In genomic region chr3:180624714-180625113, GRCh38 we compare ENCODE assay signal across 14 cellular contexts. TPM values are rescaled to one million over a fixed set of nuclear protein-coding genes. Genes with fewer than 3 reads are reported as not detected.
DNase-seq lines count a peak whose midpoint lies in the region; ATAC-seq and TF ChIP-seq lines count a peak whose summit lies in the region.
"Had no signal": no experiment of that assay in that cellular context is flagged by ENCODE, and none has a peak within 500 bp of the region (broad histone marks: within the 10 kb centered on the region; RNA-seq: fewer than 3 reads in every experiment).

No MANE protein-coding gene starts in this region.

- H3K4me3 ChIP-seq in OCI-LY7 (ENCODE audit: low read depth, low read length, poor library complexity, severe bottlenecking): no peak overlapping the region
- no peak overlapping the region for H3K4me3 ChIP-seq in PC-9
- H3K4me3 ChIP-seq: esophagus squamous epithelium had no signal

- H3K4me1 Mint-ChIP-seq in activated T-helper 17 cell treated with anti-CD3 and anti-CD28 coated beads, Interleukin-2, amount 50 U/mL, for 72 hours: peaks cover 20% of the 10 kb centered on the region

- H3K27ac ChIP-seq in OCI-LY7 (ENCODE audit: low read depth, low read length, poor library complexity, severe bottlenecking): no peak overlapping the region
- H3K27ac ChIP-seq in PC-9: no peak overlapping the region
- H3K27ac ChIP-seq: esophagus squamous epithelium had no signal

- no peaks in the 10 kb centered on the region for H3K9me3 Mint-ChIP-seq in activated T-helper 17 cell treated with anti-CD3 and anti-CD28 coated beads, Interleukin-2, amount 50 U/mL, for 72 hours

- H3K9me3 ChIP-seq in OCI-LY7 (ENCODE audit: low read length) (no peaks in the 10 kb centered on the region), PC-9 (ENCODE audit: insufficient read depth, low read depth) (no peaks in the 10 kb centered on the region)
- H3K9me3 ChIP-seq: esophagus squamous epithelium had no signal

- H3K36me3 Mint-ChIP-seq in activated T-helper 17 cell treated with anti-CD3 and anti-CD28 coated beads, Interleukin-2, amount 50 U/mL, for 72 hours (ENCODE audit: low read depth): peaks cover 28% of the 10 kb centered on the region

- H3K36me3 ChIP-seq in OCI-LY7 (ENCODE audit: insufficient read depth, low read length) (peaks cover 28% of the 10 kb centered on the region), PC-9 (ENCODE audit: low read depth) (no peaks in the 10 kb centered on the region)

- DNase-seq in OCI-LY7 (ENCODE audit: low spot score) (no peak), NCI-H82 (lab: John Stamatoyannopoulos, UW) (no peak), PC-9 (no peak)
- DNase-seq: activated gamma-delta T cell treated with Interleukin-2 at 50 U/mL for 16 hours; esophagus squamous epithelium; NCI-H510A; SHP77; stimulated activated CD4-positive, alpha-beta T cell treated with anti-CD3 and anti-CD28 coated beads, Interleukin-1b, Interleukin-23, amount 100 ng/mL, for 48 hours had no signal

- no peaks in the 10 kb centered on the region for H3F3A ChIP-seq in PC-9 (ENCODE audit: insufficient read depth, low read depth)

- H3K79me2 ChIP-seq in OCI-LY7 (ENCODE audit: insufficient read depth, low read depth, low read length): no peaks in the 10 kb centered on the region
- H3K79me2 ChIP-seq in PC-9 (ENCODE audit: low read depth): no peaks in the 10 kb centered on the region

- CTCF ChIA-PET in OCI-LY7 (lab: Charles Lee; ENCODE audit: unreplicated experiment) (no interaction called here), PC-9 (lab: Charles Lee) (no interaction called here)

- H3K27me3 ChIP-seq in PC-9 (ENCODE audit: insufficient read depth, low read depth): no peaks in the 10 kb centered on the region
- H3K27me3 ChIP-seq: esophagus squamous epithelium had no signal

- H3K4me1 ChIP-seq in OCI-LY7 (ENCODE audit: insufficient read depth, low read length, poor library complexity, severe bottlenecking) (no peaks in the 10 kb centered on the region), PC-9 (replicated peaks; ENCODE audit: insufficient read depth) (no peaks in the 10 kb centered on the region)
- H3K4me1 ChIP-seq: esophagus squamous epithelium had no signal

- H3K27me3 Mint-ChIP-seq in activated T-helper 17 cell treated with anti-CD3 and anti-CD28 coated beads, Interleukin-2, amount 50 U/mL, for 72 hours: no peaks in the 10 kb centered on the region
- H3K27me3 Mint-ChIP-seq: CD4-positive, CD25-positive, alpha-beta regulatory T cell; stimulated activated naive CD8-positive, alpha-beta T cell treated with anti-CD3 and anti-CD28 coated beads, Interleukin-15, Interleukin-2, amounts not matched to agents 100 ng/mL and 50 ng/mL, for 24 hours had no signal

- H4K20me1 ChIP-seq in OCI-LY7 (ENCODE audit: insufficient read depth, low read length): no peaks in the 10 kb centered on the region
- H4K20me1 ChIP-seq in PC-9 (ENCODE audit: insufficient read depth): no peaks in the 10 kb centered on the region

- H2AFZ ChIP-seq in OCI-LY7 (ENCODE audit: low read length): no peak overlapping the region
- H2AFZ ChIP-seq in PC-9: no peak overlapping the region

- no TSS peak for BruUV-seq in OCI-LY7 (replicated peaks; lab: Mats Ljungman, UMichigan)
- no TSS peak for BruUV-seq in PC-9 (replicated peaks; lab: Mats Ljungman, UMichigan)

- no peak overlapping the region for H3K4me2 ChIP-seq in OCI-LY7 (ENCODE audit: low read length)
- H3K4me2 ChIP-seq in PC-9: no peak overlapping the region

- peak overlapping the region; percentile 8 for H3K4me3 Mint-ChIP-seq in activated T-helper 17 cell treated with anti-CD3 and anti-CD28 coated beads, Interleukin-2, amount 50 U/mL, for 72 hours
- H3K4me3 Mint-ChIP-seq: CD4-positive, CD25-positive, alpha-beta regulatory T cell; stimulated activated naive CD8-positive, alpha-beta T cell treated with anti-CD3 and anti-CD28 coated beads, Interleukin-15, Interleukin-2, amounts not matched to agents 100 ng/mL and 50 ng/mL, for 24 hours had no signal

- POLR2A ChIA-PET in OCI-LY7 (lab: Charles Lee) (no interaction called here), PC-9 (lab: Charles Lee; ENCODE audit: unreplicated experiment) (no interaction called here)

- TF ChIP-seq CTCF in OCI-LY7 (conservative IDR thresholded peaks at IDR 0.05; ENCODE audit: low read length) (no peak), PC-9 (conservative IDR thresholded peaks at IDR 0.05) (no peak)

- intact Hi-C loops in OCI-LY7 (cut with micrococcal nuclease; ENCODE audit: unreplicated experiment) (no loop called here), PC-9 (cut with micrococcal nuclease; ENCODE audit: unreplicated experiment) (no loop called here)

- H3K9me2 ChIP-seq in OCI-LY7 (ENCODE audit: insufficient read depth, low read length) (no peaks in the 10 kb centered on the region), PC-9 (ENCODE audit: insufficient read depth) (no peaks in the 10 kb centered on the region; the same call in 1 of the 2 replicates)

- peak; percentile 58 for ATAC-seq in GM18873 (IDR thresholded peaks at IDR 0.05; ENCODE audit: low FRiP score, unreplicated experiment)
- peak; percentile 64 for ATAC-seq in GM21447 (IDR thresholded peaks at IDR 0.05; ENCODE audit: unreplicated experiment)
- peak; percentile 68 for ATAC-seq in HG03095 (IDR thresholded peaks at IDR 0.05; ENCODE audit: unreplicated experiment)
- ATAC-seq in activated T-helper 17 cell treated with anti-CD3 and anti-CD28 coated beads, Interleukin-2, amount 50 U/mL, for 72 hours (replicated peaks): peak; percentile 80

- H3K27ac Mint-ChIP-seq in activated T-helper 17 cell treated with anti-CD3 and anti-CD28 coated beads, Interleukin-2, amount 50 U/mL, for 72 hours: peak overlapping the region; percentile 64
- H3K27ac Mint-ChIP-seq: stimulated activated naive CD8-positive, alpha-beta T cell treated with anti-CD3 and anti-CD28 coated beads, Interleukin-15, Interleukin-2, amounts not matched to agents 100 ng/mL and 50 ng/mL, for 24 hours had no signal

RNA-seq across cellular contexts. Expression of gene TTC14, which starts 22.8 kb away (rescaled TPM):
- total RNA-seq in activated T-helper 17 cell treated with anti-CD3 and anti-CD28 coated beads, Interleukin-2, amount 50 U/mL, for 72 hours: 10 to 100 TPM; 35.3 to 44.5 TPM
- 40.6 and 52.4 TPM in 2 replicates for total RNA-seq in OCI-LY7 (2014; rRNA removed; shearing (Covaris generic))
- total RNA-seq in OCI-LY7 (2022): 72.9 and 78.3 TPM in 2 replicates
- 51.1 and 55.4 TPM in 2 replicates for total RNA-seq in PC-9 (2021)

RNA-seq across cellular contexts. Expression of gene CCDC39, which starts 54.6 kb away (rescaled TPM):
- total RNA-seq in activated T-helper 17 cell treated with anti-CD3 and anti-CD28 coated beads, Interleukin-2, amount 50 U/mL, for 72 hours: not detected
- total RNA-seq in OCI-LY7 (2014; rRNA removed; shearing (Covaris generic)): 0.03 TPM in 1 of 2 replicates, not detected in the other
- total RNA-seq in OCI-LY7 (2022) (not detected in 2 replicates), PC-9 (2021) (0.26 TPM in 1 of 2 replicates, not detected in the other)
- total RNA-seq: CD4-positive, CD25-positive, alpha-beta regulatory T cell; esophagus squamous epithelium had no signal
